ENCODE assay signal across 1 cellular context in the genomic region with DNA sequence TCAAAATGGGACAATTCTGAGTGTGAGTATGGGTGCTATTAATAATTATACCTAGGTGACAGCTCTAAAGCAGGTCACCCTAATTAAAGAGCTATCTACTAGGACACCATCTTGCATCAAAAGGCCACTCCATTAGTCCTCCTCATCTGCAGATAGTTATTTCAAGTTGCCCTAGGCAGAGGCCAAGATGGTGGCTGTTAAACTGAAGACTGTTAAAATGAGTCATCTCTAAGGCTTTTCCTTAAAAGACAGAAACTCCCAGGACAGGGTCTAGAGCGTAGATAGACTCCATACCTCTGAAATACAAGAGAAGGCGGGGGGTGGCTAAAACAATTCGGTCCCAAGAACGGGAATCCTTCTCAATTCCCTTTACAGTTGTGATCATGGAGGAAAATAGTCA.
TF ChIP-seq lines count a peak whose summit lies in the region.

No MANE protein-coding gene starts in this region.

TF ChIP-seq in GM23338, 12 proteins besides CTCF, POLR2A, EP300 and RAD21 (continued from another document):
- TF ChIP-seq, protein P1, sequence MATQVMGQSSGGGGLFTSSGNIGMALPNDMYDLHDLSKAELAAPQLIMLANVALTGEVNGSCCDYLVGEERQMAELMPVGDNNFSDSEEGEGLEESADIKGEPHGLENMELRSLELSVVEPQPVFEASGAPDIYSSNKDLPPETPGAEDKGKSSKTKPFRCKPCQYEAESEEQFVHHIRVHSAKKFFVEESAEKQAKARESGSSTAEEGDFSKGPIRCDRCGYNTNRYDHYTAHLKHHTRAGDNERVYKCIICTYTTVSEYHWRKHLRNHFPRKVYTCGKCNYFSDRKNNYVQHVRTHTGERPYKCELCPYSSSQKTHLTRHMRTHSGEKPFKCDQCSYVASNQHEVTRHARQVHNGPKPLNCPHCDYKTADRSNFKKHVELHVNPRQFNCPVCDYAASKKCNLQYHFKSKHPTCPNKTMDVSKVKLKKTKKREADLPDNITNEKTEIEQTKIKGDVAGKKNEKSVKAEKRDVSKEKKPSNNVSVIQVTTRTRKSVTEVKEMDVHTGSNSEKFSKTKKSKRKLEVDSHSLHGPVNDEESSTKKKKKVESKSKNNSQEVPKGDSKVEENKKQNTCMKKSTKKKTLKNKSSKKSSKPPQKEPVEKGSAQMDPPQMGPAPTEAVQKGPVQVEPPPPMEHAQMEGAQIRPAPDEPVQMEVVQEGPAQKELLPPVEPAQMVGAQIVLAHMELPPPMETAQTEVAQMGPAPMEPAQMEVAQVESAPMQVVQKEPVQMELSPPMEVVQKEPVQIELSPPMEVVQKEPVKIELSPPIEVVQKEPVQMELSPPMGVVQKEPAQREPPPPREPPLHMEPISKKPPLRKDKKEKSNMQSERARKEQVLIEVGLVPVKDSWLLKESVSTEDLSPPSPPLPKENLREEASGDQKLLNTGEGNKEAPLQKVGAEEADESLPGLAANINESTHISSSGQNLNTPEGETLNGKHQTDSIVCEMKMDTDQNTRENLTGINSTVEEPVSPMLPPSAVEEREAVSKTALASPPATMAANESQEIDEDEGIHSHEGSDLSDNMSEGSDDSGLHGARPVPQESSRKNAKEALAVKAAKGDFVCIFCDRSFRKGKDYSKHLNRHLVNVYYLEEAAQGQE (IDR thresholded peaks at IDR 0.05; ENCODE audit: unreplicated experiment) = no peak
- TF ChIP-seq ZNF331 (CRISPR knock-in tag; IDR thresholded peaks at IDR 0.05; ENCODE audit: low read depth) (no peak), ZNF114 (CRISPR knock-in tag; IDR thresholded peaks at IDR 0.05) (no peak), STAT1 (IDR thresholded peaks at IDR 0.05; ENCODE audit: unreplicated experiment) (no peak)
